19 cellular contexts compared by ENCODE assay signal in genomic region chr5:172735141-172735831, GRCh38. TPM values are rescaled to one million over a fixed set of nuclear protein-coding genes. Genes with fewer than 3 reads are reported as not detected.
DNase-seq lines count a peak whose midpoint lies in the region; ATAC-seq and TF ChIP-seq lines count a peak whose summit lies in the region.
"Had no signal": no experiment of that assay in that cellular context is flagged by ENCODE, and none has a peak within 500 bp of the region (broad histone marks: within the 10 kb centered on the region; RNA-seq: fewer than 3 reads in every experiment).

No MANE protein-coding gene starts in this region.

- no peak overlapping the region for H3K9ac ChIP-seq in neuronal stem cell (ENCODE audit: low read depth, low read length, poor library complexity)

- peak overlapping the region; percentile 15 for H2AK5ac ChIP-seq in neuronal stem cell (ENCODE audit: low read depth, low read length)

- TF ChIP-seq POLR2A in esophagus squamous epithelium (IDR thresholded peaks at IDR 0.05), result no peak

- no peak overlapping the region for H2BK5ac ChIP-seq in neuronal stem cell (ENCODE audit: low read length)

- H2AFZ ChIP-seq in neuronal stem cell (ENCODE audit: low read length), result no peak overlapping the region

- no peaks in the 10 kb centered on the region for H3K79me1 ChIP-seq in neuronal stem cell (ENCODE audit: low read depth, low read length)

- no peak overlapping the region for H4K91ac ChIP-seq in neuronal stem cell (ENCODE audit: low read depth, low read length, poor library complexity)

- H3K27me3 ChIP-seq in RWPE2 (ENCODE audit: insufficient read depth, poor library complexity, severe bottlenecking) (no peaks in the 10 kb centered on the region), esophagus squamous epithelium (no peaks in the 10 kb centered on the region), neuronal stem cell (ENCODE audit: control insufficient read depth in 3 of 3, insufficient read depth in 3 of 3, low read depth in 1 of 3, low read length in 3 of 3) (peaks cover 0 to 14% (median 2%) of the 10 kb centered on the region in 3 experiments), tibial artery (no peaks in the 10 kb centered on the region)
- H3K27me3 ChIP-seq: adrenal gland, BE2C, gastrocnemius medialis had no signal

- H3K36me3 ChIP-seq in RWPE2 (ENCODE audit: low read depth), result no peaks in the 10 kb centered on the region
- no peaks in the 10 kb centered on the region for H3K36me3 ChIP-seq in esophagus squamous epithelium
- no peaks in the 10 kb centered on the region for H3K36me3 ChIP-seq in neuronal stem cell (replicated peaks in 1 of 2; ENCODE audit: control insufficient read depth in 2 of 2, insufficient read depth in 2 of 2, low read length in 2 of 2)
- no peaks in the 10 kb centered on the region for H3K36me3 ChIP-seq in tibial artery
- H3K36me3 ChIP-seq: adrenal gland, BE2C, gastrocnemius medialis had no signal

- intact Hi-C loops in esophagus squamous epithelium (cut with DNase I) (no loop called here), tibial artery (cut with DNase I; ENCODE audit: low total_unique reads) (no loop called here)

- DNase-seq in RWPE2 (ENCODE audit: low spot score) (no peak), esophagus squamous epithelium (lab: John Stamatoyannopoulos, UW) (no peak), neuronal stem cell (ENCODE audit: low spot score) (no peak), tibial artery (peak; percentile 21 to 67), COLO668 (lab: John Stamatoyannopoulos, UW; ENCODE audit: unreplicated experiment) (no peak)
- DNase-seq: activated CD4-positive, alpha-beta T cell treated with anti-CD3 and anti-CD28 coated beads for 1 hour; BE2C; gastrocnemius medialis; GF-D8; left ventricle myocardium superior; naive thymus-derived CD4-positive, alpha-beta T cell; NCI-H2081 treated with DMSO at 0.1 percent for 48 hours; NCI-H524 treated with DMSO at 0.1 percent for 48 hours; stimulated activated CD4-positive, alpha-beta T cell treated with anti-CD3 and anti-CD28 coated beads, Interleukin-1b, Interleukin-23, amount 100 ng/mL, for 48 hours had no signal

- H3K23ac ChIP-seq in neuronal stem cell (ENCODE audit: low read depth, low read length, poor library complexity), result no peak overlapping the region

- no peak overlapping the region for H3K4me2 ChIP-seq in neuronal stem cell (ENCODE audit: insufficient read depth, low read length, poor library complexity, severe bottlenecking)

- H3K9me3 ChIP-seq in RWPE2 (ENCODE audit: severe bottlenecking), result no peaks in the 10 kb centered on the region
- no peaks in the 10 kb centered on the region for H3K9me3 ChIP-seq in esophagus squamous epithelium
- H3K9me3 ChIP-seq in neuronal stem cell (replicated peaks in 1 of 2; ENCODE audit: control insufficient read depth in 2 of 2, insufficient read depth in 1 of 2, low read depth in 1 of 2, low read length in 2 of 2), result no peaks in the 10 kb centered on the region
- H3K9me3 ChIP-seq in tibial artery, result no peaks in the 10 kb centered on the region
- H3K9me3 ChIP-seq: adrenal gland, BE2C, gastrocnemius medialis had no signal

- H3K27ac ChIP-seq in RWPE2 (ENCODE audit: poor library complexity, severe bottlenecking) (peak overlapping the region; percentile 97), esophagus squamous epithelium (peak overlapping the region; percentile 75 to 95 (median 92)), neuronal stem cell (replicated peaks; ENCODE audit: low read length) (no peak overlapping the region), tibial artery (peak overlapping the region; percentile 90 to 94)
- H3K27ac ChIP-seq: SK-N-MC had no signal

- H3K14ac ChIP-seq in neuronal stem cell (ENCODE audit: low read length), result no peak overlapping the region

- 86 to 91% methylated on average over 7 to 8 of the region's 12 CpGs for WGBS in esophagus squamous epithelium, 2 donors
- no CpG with 5 or more reads among the region's 12 CpGs for WGBS in neuronal stem cell (ENCODE audit: extremely low coverage in 2 of 2, insufficient read length in 2 of 2, insufficient replicate concordance in 1 of 2), 2 donors

- no peak overlapping the region for H2BK120ac ChIP-seq in neuronal stem cell (ENCODE audit: low read depth, low read length)

- peak overlapping the region; percentile 22 for H2BK15ac ChIP-seq in neuronal stem cell (ENCODE audit: low read length)

- ATAC-seq in RWPE2 (ENCODE audit: low read depth), result no peak
- ATAC-seq in GM19023 (IDR thresholded peaks at IDR 0.05; ENCODE audit: unreplicated experiment), result no peak
- no peak for ATAC-seq in HG03354 (IDR thresholded peaks at IDR 0.05; ENCODE audit: poor library complexity, severe bottlenecking, unreplicated experiment)
- ATAC-seq: gastrocnemius medialis; left ventricle myocardium superior; naive thymus-derived CD4-positive, alpha-beta T cell had no signal

- H4K8ac ChIP-seq in neuronal stem cell (ENCODE audit: low read depth, low read length), result no peak overlapping the region

- H2BK12ac ChIP-seq in neuronal stem cell (ENCODE audit: low read length), result no peak overlapping the region

- H3K4me1 ChIP-seq in RWPE2 (ENCODE audit: insufficient read depth, poor library complexity, severe bottlenecking) (peaks cover 24% of the 10 kb centered on the region), esophagus squamous epithelium (peaks cover 30 to 55% (median 31%) of the 10 kb centered on the region in 3 donors), neuronal stem cell (ENCODE audit: control insufficient read depth in 2 of 2, insufficient read depth in 1 of 2, low read depth in 1 of 2, low read length in 2 of 2) (peaks cover 4 to 12% of the 10 kb centered on the region in 2 donors), tibial artery (peaks cover 0 to 79% (median 49%) of the 10 kb centered on the region in 4 donors)
- H3K4me1 ChIP-seq: BE2C had no signal

- H3K4ac ChIP-seq in neuronal stem cell (ENCODE audit: low read length), result no peak overlapping the region

- TF ChIP-seq CTCF in RWPE2 (IDR thresholded peaks at IDR 0.05; ENCODE audit: poor library complexity, severe bottlenecking) (no peak), esophagus squamous epithelium (IDR thresholded peaks at IDR 0.05) (no peak), tibial artery (IDR thresholded peaks at IDR 0.05) (no peak)

- peak overlapping the region; percentile 50 for H3K18ac ChIP-seq in neuronal stem cell (ENCODE audit: low read length)

- H3K4me3 ChIP-seq in RWPE2 (ENCODE audit: severe bottlenecking) (no peak overlapping the region), esophagus squamous epithelium (no peak overlapping the region), neuronal stem cell (ENCODE audit: low read length in 2 of 2) (no peak overlapping the region), tibial artery (no peak overlapping the region)
- H3K4me3 ChIP-seq: adrenal gland, gastrocnemius medialis, K562, SK-N-MC had no signal

RNA-seq across cellular contexts. Expression of gene DUSP1, which starts 35.7 kb away (rescaled TPM):
- 100 to 1,000 TPM; 222 to 415 (median 252) TPM for total RNA-seq in esophagus squamous epithelium
- 10.2 TPM for polyA plus RNA-seq in neuronal stem cell (2013, experiment 1 of 2)
- 10.0 TPM for polyA plus RNA-seq in neuronal stem cell (2013, experiment 2 of 2)

Comparison
In these comparisons a context has a peak if more than half of its experiments do, and no peak if none do; other contexts are left out.
1. DNase-seq: peak in tibial artery (2 of 2); none in RWPE2 (single experiment), esophagus squamous epithelium (single experiment), neuronal stem cell (single experiment) and COLO668 (single experiment).